Comparison of ENCODE assay signal across 8 cellular contexts in the genomic region with DNA sequence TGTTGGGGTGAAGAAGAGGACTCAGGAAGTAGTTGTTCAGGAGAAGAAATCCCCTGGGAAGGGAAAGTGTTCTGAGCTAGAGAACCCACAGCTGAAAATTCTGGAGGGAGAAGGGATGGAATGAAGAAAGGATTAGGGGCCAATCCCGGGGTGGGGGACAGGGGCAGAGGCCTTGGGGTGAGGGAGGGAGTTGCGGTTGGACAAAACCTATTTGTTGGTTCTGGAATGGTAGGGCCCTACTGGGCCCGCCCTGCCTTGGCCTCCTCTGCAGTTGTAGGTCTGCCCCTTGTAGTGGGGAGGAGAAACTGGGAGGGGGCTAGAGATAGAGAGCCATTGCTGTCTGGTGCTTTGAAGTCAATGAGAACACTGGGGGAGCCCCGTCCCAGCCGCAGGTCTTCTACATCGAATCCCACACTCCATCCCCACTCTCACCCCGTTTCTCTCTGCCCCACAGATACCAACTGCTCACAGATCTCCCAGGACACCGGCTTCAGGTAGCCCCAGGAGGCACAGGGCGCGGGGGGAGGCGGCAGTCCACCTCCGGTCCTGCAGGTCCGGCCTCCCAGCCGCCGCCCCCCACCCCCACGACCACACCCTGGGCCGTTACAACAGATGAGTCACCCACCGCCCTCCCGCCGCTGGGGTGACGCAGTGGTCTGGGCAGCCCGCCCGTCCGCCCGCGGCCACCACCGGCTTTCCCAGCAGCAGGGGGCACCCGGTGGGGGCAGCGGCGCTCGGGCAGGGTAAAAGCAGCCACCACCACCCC. TPM values are rescaled to one million over a fixed set of nuclear protein-coding genes. Genes with fewer than 3 reads are reported as not detected.
DNase-seq lines count a peak whose midpoint lies in the region; ATAC-seq and TF ChIP-seq lines count a peak whose summit lies in the region.

No MANE protein-coding gene starts in this region.

- no peaks in the 10 kb centered on the region for H3K9me3 ChIP-seq in OCI-LY3 (ENCODE audit: insufficient read depth, low read length)

- H3K4me1 ChIP-seq in GM23338 (ENCODE audit: insufficient read depth), result peaks cover 19% of the 10 kb centered on the region
- peaks cover 55% of the 10 kb centered on the region for H3K4me1 ChIP-seq in OCI-LY3 (ENCODE audit: low read length)

- peak overlapping the region; percentile 88 for H3K4me3 Mint-ChIP-seq in GM23338
- H3K4me3 Mint-ChIP-seq in activated T-helper 2 cell treated with anti-CD3 and anti-CD28 coated beads, Interferon-gamma antibody, Interleukin-2, Interleukin-4, amounts not matched to agents 10 μg/mL and 5 μg/mL and 100 μg/mL, durations not matched to agents 14 hours and 24 hours and 36 hours (ENCODE audit: low read depth), result peak overlapping the region; percentile 95
- peak overlapping the region; percentile 79 for H3K4me3 Mint-ChIP-seq in nephron progenitor cell

- no peaks in the 10 kb centered on the region for H3K36me3 ChIP-seq in GM23338 (ENCODE audit: insufficient read depth)
- peaks cover 47% of the 10 kb centered on the region for H3K36me3 ChIP-seq in OCI-LY3 (replicated peaks; ENCODE audit: low read depth, low read length)

- H3K4me1 Mint-ChIP-seq in GM23338, result peaks cover 36% of the 10 kb centered on the region
- H3K4me1 Mint-ChIP-seq in activated T-helper 2 cell treated with anti-CD3 and anti-CD28 coated beads, Interferon-gamma antibody, Interleukin-2, Interleukin-4, amounts not matched to agents 10 μg/mL and 5 μg/mL and 100 μg/mL, durations not matched to agents 14 hours and 24 hours and 36 hours (ENCODE audit: low read depth), result peaks cover 40% of the 10 kb centered on the region
- peaks cover 54% of the 10 kb centered on the region for H3K4me1 Mint-ChIP-seq in nephron progenitor cell

- peaks cover 20% of the 10 kb centered on the region for H3K27me3 Mint-ChIP-seq in GM23338 (ENCODE audit: insufficient read depth, low read depth, poor library complexity)
- no peaks in the 10 kb centered on the region for H3K27me3 Mint-ChIP-seq in activated T-helper 2 cell treated with anti-CD3 and anti-CD28 coated beads, Interferon-gamma antibody, Interleukin-2, Interleukin-4, amounts not matched to agents 10 μg/mL and 5 μg/mL and 100 μg/mL, durations not matched to agents 14 hours and 24 hours and 36 hours (ENCODE audit: low read depth)
- H3K27me3 Mint-ChIP-seq in nephron progenitor cell (ENCODE audit: low read depth, poor library complexity), result no peaks in the 10 kb centered on the region

- no peak overlapping the region for H3K27ac ChIP-seq in GM23338 (ENCODE audit: low read depth)
- peak overlapping the region; percentile 94 for H3K27ac ChIP-seq in OCI-LY3 (ENCODE audit: low read length)
- peak overlapping the region; percentile 59 for H3K27ac ChIP-seq in substantia nigra (ENCODE audit: low read depth, low read length, poor library complexity, severe bottlenecking)

- intact Hi-C loops in activated T-helper 2 cell treated with anti-CD3 and anti-CD28 coated beads, Interferon-gamma antibody, Interleukin-2, Interleukin-4, amounts not matched to agents 10 μg/mL and 5 μg/mL and 100 μg/mL, durations not matched to agents 14 hours and 24 hours and 36 hours (cut with micrococcal nuclease), result loop anchor here (1.0 to 10.0 kb wide), 6 partner anchors 70 to 1107 kb away; partner anchors contain the start of genes AIM2 and DCAF8

- H3K4me3 ChIP-seq in AG10803 (ENCODE audit: low read length) (peak overlapping the region; percentile 99), GM23338 (peak overlapping the region; percentile 62), OCI-LY3 (ENCODE audit: low read length) (peak overlapping the region; percentile 95), fibroblast of pulmonary artery (replicated peaks; ENCODE audit: low read depth, low read length) (peak overlapping the region; percentile 100)

- H3K9ac ChIP-seq in OCI-LY3 (ENCODE audit: low read length), result peak overlapping the region; percentile 100

- H3K36me3 Mint-ChIP-seq in GM23338 (ENCODE audit: low read depth) (peaks cover 21% of the 10 kb centered on the region), nephron progenitor cell (ENCODE audit: low read depth) (peaks cover 30% of the 10 kb centered on the region)
- peaks cover 52% of the 10 kb centered on the region for H3K36me3 Mint-ChIP-seq in activated T-helper 2 cell treated with anti-CD3 and anti-CD28 coated beads, Interferon-gamma antibody, Interleukin-2, Interleukin-4, amounts not matched to agents 10 μg/mL and 5 μg/mL and 100 μg/mL, durations not matched to agents 14 hours and 24 hours and 36 hours (ENCODE audit: low read depth)

- H3K9me3 Mint-ChIP-seq in GM23338 (no peaks in the 10 kb centered on the region; the same call in 2 of the 3 replicates), nephron progenitor cell (no peaks in the 10 kb centered on the region)
- H3K9me3 Mint-ChIP-seq in activated T-helper 2 cell treated with anti-CD3 and anti-CD28 coated beads, Interferon-gamma antibody, Interleukin-2, Interleukin-4, amounts not matched to agents 10 μg/mL and 5 μg/mL and 100 μg/mL, durations not matched to agents 14 hours and 24 hours and 36 hours, result no peaks in the 10 kb centered on the region

- peak overlapping the region; percentile 80 for H3K4me2 ChIP-seq in GM23338
- H3K4me2 ChIP-seq in OCI-LY3 (ENCODE audit: low read length), result peak overlapping the region; percentile 98

- H2AFZ ChIP-seq in GM23338, result peak overlapping the region; percentile 94; the same call in 1 of the 2 replicates
- no peak overlapping the region for H2AFZ ChIP-seq in OCI-LY3 (ENCODE audit: low read depth, low read length)

- peaks cover 20% of the 10 kb centered on the region for H3K27me3 ChIP-seq in GM23338 (ENCODE audit: insufficient read depth)
- no peaks in the 10 kb centered on the region for H3K27me3 ChIP-seq in OCI-LY3 (ENCODE audit: low read depth, low read length)

- DNase-seq in AG10803 (ENCODE audit: low read depth) (peak; percentile 92), GM23338 (ENCODE audit: low spot score) (peak; percentile 54), fibroblast of pulmonary artery (ENCODE audit: low read depth) (peak; percentile 90), nephron progenitor cell (peak; percentile 38), substantia nigra (lab: John Stamatoyannopoulos, UW) (peak in 29 of 49 donors; percentile 18 to 82 (median 41))
- DNase-seq in activated T-helper 2 cell treated with anti-CD3 and anti-CD28 coated beads, Interferon-gamma antibody, Interleukin-2, Interleukin-4, amounts not matched to agents 10 μg/mL and 5 μg/mL and 100 μg/mL, durations not matched to agents 14 hours and 24 hours and 36 hours (ENCODE audit: low spot score), result peak; percentile 54

- H3K27ac Mint-ChIP-seq in GM23338 (no peak overlapping the region), nephron progenitor cell (peak overlapping the region; percentile 98)
- peak overlapping the region; percentile 98 for H3K27ac Mint-ChIP-seq in activated T-helper 2 cell treated with anti-CD3 and anti-CD28 coated beads, Interferon-gamma antibody, Interleukin-2, Interleukin-4, amounts not matched to agents 10 μg/mL and 5 μg/mL and 100 μg/mL, durations not matched to agents 14 hours and 24 hours and 36 hours

- H3F3A ChIP-seq in GM23338 (replicated peaks; ENCODE audit: low read depth), result no peaks in the 10 kb centered on the region

- ATAC-seq in GM23338 (peak; percentile 5), GM21529 (IDR thresholded peaks at IDR 0.05; ENCODE audit: unreplicated experiment) (no peak)

- H3K9me2 ChIP-seq in GM23338 (ENCODE audit: insufficient read depth), result no peaks in the 10 kb centered on the region

- H3K79me2 ChIP-seq in GM23338 (replicated peaks; ENCODE audit: insufficient read depth) (no peaks in the 10 kb centered on the region; the same call in 1 of the 2 replicates), OCI-LY3 (ENCODE audit: low read length) (peaks cover 75% of the 10 kb centered on the region)

- TF ChIP-seq CTCF in AG10803 (conservative IDR thresholded peaks at IDR 0.05; ENCODE audit: low read length) (0 out of 2 replicates have a peak, but pooled peaks have one; percentile 4), GM23338 (conservative IDR thresholded peaks at IDR 0.05; ENCODE audit: low read depth in 2 of 2) (no peak), OCI-LY3 (IDR thresholded peaks at IDR 0.05; ENCODE audit: low read depth, low read length) (no peak), fibroblast of pulmonary artery (IDR thresholded peaks at IDR 0.05; ENCODE audit: low read length, missing control alignments) (no peak), nephron progenitor cell (IDR thresholded peaks at IDR 0.05) (no peak)

- no peaks in the 10 kb centered on the region; the same call in 1 of the 2 replicates for H4K20me1 ChIP-seq in GM23338 (replicated peaks; ENCODE audit: insufficient read depth)
- H4K20me1 ChIP-seq in OCI-LY3 (ENCODE audit: insufficient read depth, low read length), result peaks cover 50% of the 10 kb centered on the region

RNA-seq across cellular contexts. Expression of gene TAGLN2, which starts 1.1 kb away (rescaled TPM):
- total RNA-seq in GM23338 (2014; rRNA removed; shearing (Covaris generic)), result 55.4 and 60.1 TPM in 2 replicates
- polyA plus RNA-seq in GM23338 (2016; fragmentation: Nextera tagmentation; extraction: Ambion mirVana), result 53.7 and 58.2 TPM in 2 replicates
- total RNA-seq in activated T-helper 2 cell treated with anti-CD3 and anti-CD28 coated beads, Interferon-gamma antibody, Interleukin-2, Interleukin-4, amounts not matched to agents 10 μg/mL and 5 μg/mL and 100 μg/mL, durations not matched to agents 14 hours and 24 hours and 36 hours, result 558 and 578 TPM in 2 replicates

RNA-seq across cellular contexts. Expression of gene IGSF9, which starts 21.2 kb away (rescaled TPM):
- 23.5 and 27.6 TPM in 2 replicates for total RNA-seq in GM23338 (2014; rRNA removed; shearing (Covaris generic))
- polyA plus RNA-seq in GM23338 (2016; fragmentation: Nextera tagmentation; extraction: Ambion mirVana), result 9.3 and 10.3 TPM in 2 replicates
- not detected in 2 replicates for total RNA-seq in activated T-helper 2 cell treated with anti-CD3 and anti-CD28 coated beads, Interferon-gamma antibody, Interleukin-2, Interleukin-4, amounts not matched to agents 10 μg/mL and 5 μg/mL and 100 μg/mL, durations not matched to agents 14 hours and 24 hours and 36 hours

RNA-seq across cellular contexts. Expression of gene CFAP45, which starts 24.2 kb away (rescaled TPM):
- total RNA-seq in GM23338 (2014; rRNA removed; shearing (Covaris generic)), result not detected in 2 replicates
- 0.19 and 0.36 TPM in 2 replicates for polyA plus RNA-seq in GM23338 (2016; fragmentation: Nextera tagmentation; extraction: Ambion mirVana)
- total RNA-seq in activated T-helper 2 cell treated with anti-CD3 and anti-CD28 coated beads, Interferon-gamma antibody, Interleukin-2, Interleukin-4, amounts not matched to agents 10 μg/mL and 5 μg/mL and 100 μg/mL, durations not matched to agents 14 hours and 24 hours and 36 hours, result 1.5 and 2.3 TPM in 2 replicates

RNA-seq across cellular contexts. Expression of gene SLAMF9, which starts 29.8 kb away (rescaled TPM):
- not detected in 2 replicates for total RNA-seq in GM23338 (2014; rRNA removed; shearing (Covaris generic))
- polyA plus RNA-seq in GM23338 (2016; fragmentation: Nextera tagmentation; extraction: Ambion mirVana), result not detected in 2 replicates
- total RNA-seq in activated T-helper 2 cell treated with anti-CD3 and anti-CD28 coated beads, Interferon-gamma antibody, Interleukin-2, Interleukin-4, amounts not matched to agents 10 μg/mL and 5 μg/mL and 100 μg/mL, durations not matched to agents 14 hours and 24 hours and 36 hours, result not detected in 2 replicates

Comparison
In these comparisons a context has a peak if more than half of its experiments do, and no peak if none do; other contexts are left out.
1. DNase-seq: peak in every context shown above with its lines; median percentile 92 in AG10803; 90 in fibroblast of pulmonary artery; 54 in GM23338; 54 in activated T-helper 2 cell treated with anti-CD3 and anti-CD28 coated beads, Interferon-gamma antibody, Interleukin-2, Interleukin-4, amounts not matched to agents 10 μg/mL and 5 μg/mL and 100 μg/mL, durations not matched to agents 14 hours and 24 hours and 36 hours; 41 in substantia nigra; 38 in nephron progenitor cell.
2. RNA of gene IGSF9, which starts 21.2 kb away (total RNA-seq): 23.5 to 27.6 TPM in GM23338; not detected in activated T-helper 2 cell treated with anti-CD3 and anti-CD28 coated beads, Interferon-gamma antibody, Interleukin-2, Interleukin-4, amounts not matched to agents 10 μg/mL and 5 μg/mL and 100 μg/mL, durations not matched to agents 14 hours and 24 hours and 36 hours; every median in the first group is over 10 times any median in the second.
3. Peak in every context shown above with its lines, with median percentiles within 50 percentile points of each other: H3K4me3 ChIP-seq and H3K4me3 Mint-ChIP-seq.